8 cellular contexts compared by ENCODE assay signal in genomic region chr16:56988948-56989945, GRCh38. TPM values are rescaled to one million over a fixed set of nuclear protein-coding genes. Genes with fewer than 3 reads are reported as not detected.
DNase-seq lines count a peak whose midpoint lies in the region; ATAC-seq lines count a peak whose summit lies in the region.

TSS of gene NLRC5 (plus strand) at chr16:56989557. CDS start at chr16:57020713, 31,156 bp downstream.

- DNase-seq in DMS53 treated with DMSO at 0.1 percent for 48 hours (lab: John Stamatoyannopoulos, UW; ENCODE audit: unreplicated experiment) (peak; percentile 76), SJSA1 (ENCODE audit: low read depth in 1 of 2, low spot score in 2 of 2) (peak; percentile 83), foreskin melanocyte (peak; percentile 62), neuronal stem cell (ENCODE audit: low spot score) (peak; percentile 46)
- peak; percentile 74 for DNase-seq in Jurkat, Clone E6-1 (ENCODE audit: low read depth, low spot score)
- peak; percentile 85 for DNase-seq in activated gamma-delta T cell treated with anti-CD3 and anti-CD28 coated beads, Interleukin-2, amount 50 U/mL, for 16 hours (ENCODE audit: low read depth)

- H3K79me1 ChIP-seq in neuronal stem cell (ENCODE audit: low read depth, low read length), result no peaks in the 10 kb centered on the region

- no peak within 1 kb of the TSS for H2BK5ac ChIP-seq in neuronal stem cell (ENCODE audit: low read length)

- WGBS in neuronal stem cell (ENCODE audit: extremely low coverage in 2 of 2, insufficient read length in 2 of 2, insufficient replicate concordance in 1 of 2), 2 donors, result no CpG with 5 or more reads among the region's 64 CpGs

- H3K4ac ChIP-seq in neuronal stem cell (ENCODE audit: low read length), result no peak within 1 kb of the TSS

- H3K4me2 ChIP-seq in neuronal stem cell (ENCODE audit: insufficient read depth, low read length, poor library complexity, severe bottlenecking), result peak within 1 kb of the TSS; percentile 91

- peaks cover 30% of the 10 kb centered on the region for H3K36me3 ChIP-seq in SJSA1
- no peaks in the 10 kb centered on the region for H3K36me3 ChIP-seq in neuronal stem cell (replicated peaks in 1 of 2; ENCODE audit: control insufficient read depth in 2 of 2, insufficient read depth in 2 of 2, low read length in 2 of 2)
- no peaks in the 10 kb centered on the region for H3K36me3 ChIP-seq in subcutaneous abdominal adipose tissue (ENCODE audit: control insufficient read depth in 5 of 5, insufficient read depth in 5 of 5, low read length in 5 of 5)

- peak; percentile 69 for ATAC-seq in GM21529 (IDR thresholded peaks at IDR 0.05; ENCODE audit: unreplicated experiment)

- no peak within 1 kb of the TSS for H4K8ac ChIP-seq in neuronal stem cell (ENCODE audit: low read depth, low read length)

- H2AK5ac ChIP-seq in neuronal stem cell (ENCODE audit: low read depth, low read length), result peak within 1 kb of the TSS; percentile 76

- H2BK15ac ChIP-seq in neuronal stem cell (ENCODE audit: low read length), result peak within 1 kb of the TSS; percentile 77

- H2BK120ac ChIP-seq in neuronal stem cell (ENCODE audit: low read depth, low read length), result no peak within 1 kb of the TSS

- peak within 1 kb of the TSS; percentile 87 for H3K23ac ChIP-seq in neuronal stem cell (ENCODE audit: low read depth, low read length, poor library complexity)

- H2BK12ac ChIP-seq in neuronal stem cell (ENCODE audit: low read length), result peak within 1 kb of the TSS; percentile 28

- H3K9ac ChIP-seq in neuronal stem cell (ENCODE audit: low read depth, low read length, poor library complexity), result peak within 1 kb of the TSS; percentile 78
- peak within 1 kb of the TSS; percentile 4 to 94 (median 85) for H3K9ac ChIP-seq in subcutaneous abdominal adipose tissue (ENCODE audit: low read length in 5 of 5)

- peak within 1 kb of the TSS; percentile 75 for H3K4me3 ChIP-seq in Jurkat, Clone E6-1 (ENCODE audit: low read length)
- H3K4me3 ChIP-seq in SJSA1, result peak within 1 kb of the TSS; percentile 67
- H3K4me3 ChIP-seq in neuronal stem cell (ENCODE audit: low read length in 2 of 2), result peak within 1 kb of the TSS; percentile 54 to 79
- H3K4me3 ChIP-seq in subcutaneous abdominal adipose tissue (ENCODE audit: low read depth in 1 of 5, low read length in 5 of 5), result peak within 1 kb of the TSS; percentile 71 to 92 (median 88)

- H3K27me3 ChIP-seq in SJSA1 (replicated peaks) (no peaks in the 10 kb centered on the region), neuronal stem cell (ENCODE audit: control insufficient read depth in 3 of 3, insufficient read depth in 3 of 3, low read depth in 1 of 3, low read length in 3 of 3) (peaks cover 4 to 75% (median 32%) of the 10 kb centered on the region in 3 experiments), subcutaneous abdominal adipose tissue (ENCODE audit: control insufficient read depth in 5 of 5, insufficient read depth in 4 of 5, low read length in 5 of 5) (no peaks in the 10 kb centered on the region)

- peak within 1 kb of the TSS; percentile 38 for H4K91ac ChIP-seq in neuronal stem cell (ENCODE audit: low read depth, low read length, poor library complexity)

- H3K9me3 ChIP-seq in SJSA1 (replicated peaks) (no peaks in the 10 kb centered on the region), neuronal stem cell (replicated peaks in 1 of 2; ENCODE audit: control insufficient read depth in 2 of 2, insufficient read depth in 1 of 2, low read depth in 1 of 2, low read length in 2 of 2) (no peaks in the 10 kb centered on the region), subcutaneous abdominal adipose tissue (ENCODE audit: control insufficient read depth in 5 of 5, low read length in 5 of 5) (no peaks in the 10 kb centered on the region)

- peak within 1 kb of the TSS; percentile 87 for H3K18ac ChIP-seq in neuronal stem cell (ENCODE audit: low read length)

- peak within 1 kb of the TSS; percentile 95 for H2AFZ ChIP-seq in neuronal stem cell (ENCODE audit: low read length)

- peak within 1 kb of the TSS; percentile 84 for H3K14ac ChIP-seq in neuronal stem cell (ENCODE audit: low read length)

- H3K27ac ChIP-seq in SJSA1 (peak within 1 kb of the TSS; percentile 40), neuronal stem cell (replicated peaks; ENCODE audit: low read length) (no peak within 1 kb of the TSS), subcutaneous abdominal adipose tissue (ENCODE audit: low read depth, low read length) (peak within 1 kb of the TSS; percentile 90)

- H3K4me1 ChIP-seq in SJSA1 (replicated peaks) (peaks cover 41% of the 10 kb centered on the region), neuronal stem cell (ENCODE audit: control insufficient read depth in 2 of 2, insufficient read depth in 1 of 2, low read depth in 1 of 2, low read length in 2 of 2) (peaks cover 2 to 10% of the 10 kb centered on the region in 2 donors), subcutaneous abdominal adipose tissue (ENCODE audit: control insufficient read depth in 5 of 5, insufficient read depth in 5 of 5, low read length in 5 of 5) (peaks cover 6 to 71% (median 49%) of the 10 kb centered on the region in 5 donors)

RNA-seq across cellular contexts. Expression of gene NLRC5, which starts in this region (rescaled TPM):
- 26.4 TPM for polyA plus RNA-seq in Jurkat, Clone E6-1 (2012; ENCODE audit: insufficient read depth, insufficient read length)
- total RNA-seq in SJSA1 (2014; rRNA removed; shearing (Covaris generic)), result 28.8 and 29.4 TPM in 2 replicates
- polyA plus RNA-seq in neuronal stem cell (2013, experiment 1 of 2), result 0.06 TPM
- 0.39 TPM for polyA plus RNA-seq in neuronal stem cell (2013, experiment 2 of 2)
